Comparison of ENCODE assay signal across 8 cellular contexts in genomic region chr14:103880334-103880985, GRCh38. TPM values are rescaled to one million over a fixed set of nuclear protein-coding genes. Genes with fewer than 3 reads are reported as not detected.
A peak's percentile ranks its signal among the peaks of the same experiment; 100 is the strongest.
DNase-seq lines count a peak whose midpoint lies in the region; ATAC-seq and TF ChIP-seq lines count a peak whose summit lies in the region.

No MANE protein-coding gene starts in this region.

- ATAC-seq in left lung = peak; percentile 51
- no peak for ATAC-seq in GM19463 (IDR thresholded peaks at IDR 0.05; ENCODE audit: unreplicated experiment)

- no TSS peak for BruUV-seq in mammary epithelial cell (replicated peaks; lab: Mats Ljungman, UMichigan)

- H3K27ac ChIP-seq in mammary epithelial cell (ENCODE audit: insufficient read depth, low read depth, low read length) (no peak overlapping the region), left lung (peak overlapping the region; percentile 81 to 83), subcutaneous abdominal adipose tissue (ENCODE audit: low read depth, low read length) (peak overlapping the region; percentile 50)

- dilution Hi-C loops in mammary epithelial cell (cut with HindIII; ENCODE audit: low sequenced_read_pairs) = no loop called here

- H3K9ac ChIP-seq in mammary epithelial cell (ENCODE audit: insufficient read depth, low read length) (no peak overlapping the region), subcutaneous abdominal adipose tissue (ENCODE audit: low read length in 5 of 5) (peak overlapping the region in 3 of 5 donors; percentile 25 to 53 (median 41))

- peak overlapping the region; percentile 76 for H3K4me2 ChIP-seq in mammary epithelial cell (ENCODE audit: insufficient read depth, low read depth, low read length)

- peak overlapping the region; percentile 76 for H2AFZ ChIP-seq in mammary epithelial cell (ENCODE audit: low read depth, low read length)

- no peaks in the 10 kb centered on the region for H3K79me2 ChIP-seq in mammary epithelial cell (ENCODE audit: insufficient read depth, low read length)

- in situ Hi-C loops in mammary epithelial cell (cut with MboI; ENCODE audit: low sequenced_read_pairs in 2 of 2) = no loop called here

- peak; percentile 87 for DNase-seq in DMS79 (lab: John Stamatoyannopoulos, UW)
- DNase-seq in NCI-H2107 (lab: John Stamatoyannopoulos, UW) = peak; percentile 55
- DNase-seq in mammary epithelial cell = peak; percentile 43
- DNase-seq in left lung = peak in 1 of 2 donors; percentile 82
- no peak for DNase-seq in SKM-1 treated with dmso at 0.1 percent for 144 hours (lab: John Stamatoyannopoulos, UW; ENCODE audit: unreplicated experiment)
- no peak for DNase-seq in activated CD4-positive, CD25-positive, alpha-beta regulatory T cell treated with anti-CD3 and anti-CD28 coated beads, Interleukin-2, amount 50 U/mL, for 72 hours

- intact Hi-C loops in mammary epithelial cell (cut with micrococcal nuclease) (no loop called here), left lung (cut with DNase I) (no loop called here)

- no peaks in the 10 kb centered on the region for H4K20me1 ChIP-seq in mammary epithelial cell (ENCODE audit: insufficient read depth, low read length)

- peak overlapping the region in 1 of 3 experiments; percentile 27 for H3K4me3 ChIP-seq in mammary epithelial cell (replicated peaks in 1 of 3; ENCODE audit: insufficient read depth in 1 of 3, low read depth in 2 of 3, low read length in 3 of 3)
- peak overlapping the region in 1 of 2 donors; percentile 30 for H3K4me3 ChIP-seq in left lung
- peak overlapping the region; percentile 45 to 67 (median 47) for H3K4me3 ChIP-seq in subcutaneous abdominal adipose tissue (ENCODE audit: low read depth in 1 of 5, low read length in 5 of 5)

- H3K4me1 ChIP-seq in mammary epithelial cell (ENCODE audit: insufficient read depth, low read length) (peaks cover 17% of the 10 kb centered on the region), left lung (peaks cover 30 to 39% of the 10 kb centered on the region in 2 donors), subcutaneous abdominal adipose tissue (ENCODE audit: control insufficient read depth in 5 of 5, insufficient read depth in 5 of 5, low read length in 5 of 5) (peaks cover 17 to 39% (median 28%) of the 10 kb centered on the region in 5 donors)

- H3K36me3 ChIP-seq in mammary epithelial cell (ENCODE audit: insufficient read depth, low read length) = no peaks in the 10 kb centered on the region
- H3K36me3 ChIP-seq in left lung = no peaks in the 10 kb centered on the region
- no peaks in the 10 kb centered on the region for H3K36me3 ChIP-seq in subcutaneous abdominal adipose tissue (ENCODE audit: control insufficient read depth in 5 of 5, insufficient read depth in 5 of 5, low read length in 5 of 5)

- TF ChIP-seq CTCF in mammary epithelial cell (conservative IDR thresholded peaks at IDR 0.05 in 1 of 2, IDR thresholded peaks at IDR 0.05 in 1 of 2; ENCODE audit: extremely low read depth in 1 of 2, insufficient read depth in 1 of 2, low read depth in 1 of 2, low read length in 2 of 2) = no peak
- TF ChIP-seq CTCF in left lung (IDR thresholded peaks at IDR 0.05) = no peak

- CTCF ChIA-PET in mammary epithelial cell (lab: Charles Lee; ENCODE audit: low non-redundant PET) = interaction anchor here (0.5 kb wide), 1 partner anchor 72 kb away, joined by 4 read pairs; no protein-coding TSS in a partner anchor

- H3K27me3 ChIP-seq in mammary epithelial cell (ENCODE audit: insufficient read depth, low read length) (peaks cover 4% of the 10 kb centered on the region), left lung (peaks cover 0 to 25% of the 10 kb centered on the region in 2 donors), subcutaneous abdominal adipose tissue (ENCODE audit: control insufficient read depth in 5 of 5, insufficient read depth in 4 of 5, low read length in 5 of 5) (peaks cover 0 to 9% (median 0%) of the 10 kb centered on the region in 5 donors)

- WGBS in mammary epithelial cell (ENCODE audit: low coverage, missing lambda C conversion rate) = 0% methylated on average over 6 of the region's 18 CpGs

- no peaks in the 10 kb centered on the region for H3K9me3 ChIP-seq in mammary epithelial cell (replicated peaks; ENCODE audit: insufficient read depth, low read length)
- no peaks in the 10 kb centered on the region for H3K9me3 ChIP-seq in left lung
- H3K9me3 ChIP-seq in subcutaneous abdominal adipose tissue (ENCODE audit: control insufficient read depth in 5 of 5, low read length in 5 of 5) = no peaks in the 10 kb centered on the region

RNA-seq across cellular contexts. Expression of gene PPP1R13B, which starts 33.1 kb away (rescaled TPM):
- 10 to 100 TPM in 1 of 2 donors, 1 to 10 TPM in 1; 6.8 to 22.8 TPM for total RNA-seq in mammary epithelial cell
- polyA plus RNA-seq in mammary epithelial cell = 6.2 TPM
- 45.8 TPM for polyA minus RNA-seq in mammary epithelial cell
- total RNA-seq in left lung = 10 to 100 TPM; 48.0 to 57.8 TPM

RNA-seq across cellular contexts. Expression of gene TDRD9, which starts 47.8 kb away (rescaled TPM):
- total RNA-seq in mammary epithelial cell (1 to 10 TPM; 3.5 to 7.3 TPM), left lung (1 to 10 TPM; 5.4 to 9.1 TPM)
- 0.06 TPM for polyA plus RNA-seq in mammary epithelial cell
- polyA minus RNA-seq in mammary epithelial cell = not detected

Comparison
In these comparisons a context has a peak if more than half of its experiments do, and no peak if none do; other contexts are left out.
1. DNase-seq: peak in DMS79 (single experiment), NCI-H2107 (single experiment) and mammary epithelial cell (single experiment); none in SKM-1 treated with dmso at 0.1 percent for 144 hours (single experiment) and activated CD4-positive, CD25-positive, alpha-beta regulatory T cell treated with anti-CD3 and anti-CD28 coated beads, Interleukin-2, amount 50 U/mL, for 72 hours (single experiment).